In genomic region chr13:31848621-31849020, GRCh38 we compare ENCODE assay signal across 19 cellular contexts.
DNase-seq lines count a peak whose midpoint lies in the region; TF ChIP-seq lines count a peak whose summit lies in the region.
"Had no signal": no experiment of that assay in that cellular context is flagged by ENCODE, and none has a peak within 500 bp of the region (broad histone marks: within the 10 kb centered on the region; RNA-seq: fewer than 3 reads in every experiment).

No MANE protein-coding gene starts in this region.

- no peak overlapping the region for H3K27ac ChIP-seq in coronary artery
- no peak overlapping the region for H3K27ac ChIP-seq in neural progenitor cell
- H3K27ac ChIP-seq in trophoblast cell (ENCODE audit: low read depth, low read length): no peak overlapping the region
- H3K27ac ChIP-seq: 22Rv1, SK-N-MC had no signal

- no peaks in the 10 kb centered on the region for H3K36me3 Mint-ChIP-seq in T-helper 1 cell treated with Interleukin-12 subunit alpha and Interleukin-12 subunit beta and Interleukin-4 antibody, amounts not matched to agents 30 μg/mL and 1 μg/mL, for 36 hours (ENCODE audit: low read depth)
- H3K36me3 Mint-ChIP-seq in neural progenitor cell: no peaks in the 10 kb centered on the region

- no peak overlapping the region for H2BK120ac ChIP-seq in trophoblast cell (ENCODE audit: insufficient read depth, low read length, poor library complexity)

- H4K91ac ChIP-seq in trophoblast cell (ENCODE audit: low read depth, low read length): no peak overlapping the region

- H3K79me1 ChIP-seq in trophoblast cell (ENCODE audit: low read length): no peaks in the 10 kb centered on the region

- H3K9ac ChIP-seq in neural progenitor cell: no peak overlapping the region
- H3K9ac ChIP-seq in trophoblast cell (ENCODE audit: low read length): no peak overlapping the region

- H2AK5ac ChIP-seq in trophoblast cell (ENCODE audit: low read length): no peak overlapping the region

- no peak overlapping the region for H4K8ac ChIP-seq in trophoblast cell (ENCODE audit: low read depth, low read length)

- peaks cover 75% of the 10 kb centered on the region for H3K27me3 Mint-ChIP-seq in T-helper 1 cell treated with Interleukin-12 subunit alpha and Interleukin-12 subunit beta and Interleukin-4 antibody, amounts not matched to agents 30 μg/mL and 1 μg/mL, for 36 hours (ENCODE audit: low read depth)
- peaks cover 34% of the 10 kb centered on the region for H3K27me3 Mint-ChIP-seq in neural progenitor cell (ENCODE audit: insufficient read depth, low read depth)

- H3K4me3 Mint-ChIP-seq in T-helper 1 cell treated with Interleukin-12 subunit alpha and Interleukin-12 subunit beta and Interleukin-4 antibody, amounts not matched to agents 30 μg/mL and 1 μg/mL, for 36 hours: peak overlapping the region; percentile 12
- peak overlapping the region; percentile 4 for H3K4me3 Mint-ChIP-seq in neural progenitor cell

- peaks cover 15% of the 10 kb centered on the region for H3K4me1 Mint-ChIP-seq in T-helper 1 cell treated with Interleukin-12 subunit alpha and Interleukin-12 subunit beta and Interleukin-4 antibody, amounts not matched to agents 30 μg/mL and 1 μg/mL, for 36 hours (ENCODE audit: low read depth)
- peaks cover 5% of the 10 kb centered on the region for H3K4me1 Mint-ChIP-seq in neural progenitor cell

- H4K20me1 ChIP-seq in neural progenitor cell (ENCODE audit: low read depth): peaks cover 8% of the 10 kb centered on the region

- H3K9me3 Mint-ChIP-seq in T-helper 1 cell treated with Interleukin-12 subunit alpha and Interleukin-12 subunit beta and Interleukin-4 antibody, amounts not matched to agents 30 μg/mL and 1 μg/mL, for 36 hours: no peaks in the 10 kb centered on the region
- H3K9me3 Mint-ChIP-seq in neural progenitor cell: no peaks in the 10 kb centered on the region

- peaks cover 70% of the 10 kb centered on the region for H3K27me3 ChIP-seq in neural progenitor cell
- H3K27me3 ChIP-seq in trophoblast cell (ENCODE audit: insufficient read depth, low read length): peaks cover 3% of the 10 kb centered on the region

- peaks cover 7% of the 10 kb centered on the region for H3F3A ChIP-seq in neural progenitor cell (ENCODE audit: low read depth)

- no peak overlapping the region for H3K14ac ChIP-seq in trophoblast cell (ENCODE audit: low read length)

- H3K27ac Mint-ChIP-seq in T-helper 1 cell treated with Interleukin-12 subunit alpha and Interleukin-12 subunit beta and Interleukin-4 antibody, amounts not matched to agents 30 μg/mL and 1 μg/mL, for 36 hours: no peak overlapping the region
- H3K27ac Mint-ChIP-seq in neural progenitor cell: no peak overlapping the region

- no peak overlapping the region for H3K4ac ChIP-seq in trophoblast cell (ENCODE audit: low read depth, low read length)

- no peak overlapping the region for H2BK12ac ChIP-seq in trophoblast cell (ENCODE audit: low read length)

- H2AFZ ChIP-seq in neural progenitor cell (replicated peaks) (no peak overlapping the region), trophoblast cell (ENCODE audit: insufficient read depth, low read length, poor library complexity) (no peak overlapping the region)

- in situ Hi-C loops in G401 (cut with HindIII; ENCODE audit: low sequenced_read_pairs): no loop called here

- H3K79me2 ChIP-seq in neural progenitor cell (ENCODE audit: low read depth) (no peaks in the 10 kb centered on the region), trophoblast cell (ENCODE audit: control insufficient read depth, insufficient read depth, low read length, poor library complexity) (no peaks in the 10 kb centered on the region)

- TF ChIP-seq CTCF in coronary artery (IDR thresholded peaks at IDR 0.05) (no peak), neural progenitor cell (IDR thresholded peaks at IDR 0.05) (no peak)

- H4K12ac ChIP-seq in trophoblast cell (ENCODE audit: low read depth, low read length): no peak overlapping the region

- H3K23ac ChIP-seq in trophoblast cell (ENCODE audit: low read length): no peak overlapping the region

- H3K4me3 ChIP-seq in coronary artery: peak overlapping the region; percentile 3
- no peak overlapping the region for H3K4me3 ChIP-seq in neural progenitor cell
- no peak overlapping the region for H3K4me3 ChIP-seq in trophoblast cell (ENCODE audit: low read depth, low read length)
- H3K4me3 ChIP-seq: GM12878, SK-N-MC had no signal

- no peak overlapping the region for H3K18ac ChIP-seq in trophoblast cell (ENCODE audit: low read length)

- H3K9me3 ChIP-seq in neural progenitor cell (ENCODE audit: low read depth) (no peaks in the 10 kb centered on the region), trophoblast cell (ENCODE audit: insufficient read depth, low read depth, low read length) (no peaks in the 10 kb centered on the region)
- H3K9me3 ChIP-seq: Caco-2 had no signal

- peaks cover 4% of the 10 kb centered on the region for H3K4me1 ChIP-seq in neural progenitor cell
- peaks cover 2 to 4% of the 10 kb centered on the region in 2 experiments for H3K4me1 ChIP-seq in trophoblast cell (ENCODE audit: control insufficient read depth in 1 of 2, insufficient read depth in 2 of 2, low read length in 2 of 2)
- H3K4me1 ChIP-seq: Caco-2 had no signal

- DNase-seq in T-helper 1 cell (no peak), G401 (ENCODE audit: low spot score) (peak; percentile 97), coronary artery (ENCODE audit: low spot score) (no peak), neural progenitor cell (ENCODE audit: low spot score) (no peak), NCI-H1105 (lab: John Stamatoyannopoulos, UW) (no peak), trophoblast cell (no peak)
- DNase-seq in effector CD8-positive, alpha-beta T cell (lab: John Stamatoyannopoulos, UW): no peak
- DNase-seq: AML-193, Caco-2, MM.1S, NCI-H1092, NCI-H146, NCI-H2029 treated with DMSO at 0.1 percent for 48 hours, NCI-H774, Right ventricle myocardium superior had no signal

- WGBS in trophoblast cell (ENCODE audit: extremely low coverage, insufficient coverage, insufficient read length): no CpG with 5 or more reads among the region's 7 CpGs

- H3K36me3 ChIP-seq in neural progenitor cell (no peaks in the 10 kb centered on the region), trophoblast cell (ENCODE audit: control insufficient read depth in 1 of 2, insufficient read depth in 2 of 2, low read length in 2 of 2) (no peaks in the 10 kb centered on the region)

- H2BK5ac ChIP-seq in trophoblast cell (ENCODE audit: low read depth, low read length, poor library complexity): no peak overlapping the region

- H3K4me2 ChIP-seq in neural progenitor cell (no peak overlapping the region), trophoblast cell (ENCODE audit: low read length) (no peak overlapping the region)
